12 cellular contexts compared by ENCODE assay signal in genomic region chr16:22086440-22086839, GRCh38. TPM values are rescaled to one million over a fixed set of nuclear protein-coding genes. Genes with fewer than 3 reads are reported as not detected.
"Had no signal": no experiment of that assay in that cellular context is flagged by ENCODE, and none has a peak within 500 bp of the region (broad histone marks: within the 10 kb centered on the region; RNA-seq: fewer than 3 reads in every experiment).

No MANE protein-coding gene starts in this region.

- ATAC-seq: HCT116 had no signal

- H3K4me3 ChIP-seq: GM23248, HAP-1 had no signal

- H3K9me3 Mint-ChIP-seq: HFFc6 had no signal

- H3K36me3 ChIP-seq: HAP-1 had no signal

- DNase-seq: GM23248, GOT3, H7, HFFc6, IMR-90, KBM-7 had no signal

- H3K27ac Mint-ChIP-seq: HFFc6 had no signal

- H3K9me3 ChIP-seq: HAP-1 had no signal

- H3K27ac ChIP-seq: GM23248, HL-60, KMS-11 had no signal

- H3K4me3 Mint-ChIP-seq: HFFc6 had no signal

- H3K4me1 ChIP-seq: HAP-1 had no signal

RNA-seq across cellular contexts. Expression of gene VWA3A, which starts 5.9 kb away (rescaled TPM):
- total RNA-seq: GM23248, H4, HT1080, IMR-90 had no signal
- polyA plus RNA-seq: GM23248, IMR-90 had no signal
